12 cellular contexts compared by ENCODE assay signal in the genomic region with DNA sequence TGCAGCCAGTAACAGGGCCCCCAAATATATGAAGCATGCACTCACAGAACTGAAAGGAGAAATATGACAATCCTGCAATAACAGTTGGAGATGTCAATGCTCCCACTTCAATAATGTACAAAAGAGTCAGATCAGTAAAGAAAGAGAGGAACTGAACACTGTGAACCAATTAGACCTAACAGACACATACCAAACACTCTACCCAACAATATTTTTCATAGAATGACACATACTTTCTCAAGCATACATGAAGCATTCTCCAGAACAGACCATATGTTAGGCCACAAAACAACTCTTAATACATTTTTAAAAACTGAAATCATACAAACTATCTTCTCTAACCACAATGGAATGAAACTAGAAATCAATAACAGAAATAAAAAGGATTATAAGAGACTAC.
DNase-seq lines count a peak whose midpoint lies in the region; ATAC-seq and TF ChIP-seq lines count a peak whose summit lies in the region.
"Had no signal": no experiment of that assay in that cellular context is flagged by ENCODE, and none has a peak within 500 bp of the region (broad histone marks: within the 10 kb centered on the region; RNA-seq: fewer than 3 reads in every experiment).

No MANE protein-coding gene starts in this region.

- no peaks in the 10 kb centered on the region for H3K9me3 ChIP-seq in RWPE2 (ENCODE audit: severe bottlenecking)

- peak; percentile 90 for DNase-seq in AG10803 (ENCODE audit: low read depth)
- DNase-seq in RWPE2 (ENCODE audit: low spot score) = no peak
- peak; percentile 28 for DNase-seq in fibroblast of villous mesenchyme (ENCODE audit: low read depth)
- no peak for DNase-seq in occipital lobe (lab: John Stamatoyannopoulos, UW)
- DNase-seq in OCI-M2 (lab: John Stamatoyannopoulos, UW; ENCODE audit: unreplicated experiment) = no peak
- no peak for DNase-seq in activated CD4-positive, alpha-beta T cell treated with anti-CD3 and anti-CD28 coated beads, Interleukin-2, amount 50 U/mL, for 4 hours
- DNase-seq in AG20443 (ENCODE audit: low spot score) = no peak
- DNase-seq: activated CD8-positive, alpha-beta memory T cell treated with anti-CD3 and anti-CD28 coated beads, Interleukin-2, amount 50 U/mL, for 4 hours; NCI-H69 had no signal

- ATAC-seq in GM19035 (IDR thresholded peaks at IDR 0.05; ENCODE audit: unreplicated experiment) (peak; percentile 50), RWPE2 (ENCODE audit: low read depth) (0 out of 3 replicates have a peak, but pooled peaks have one; percentile 20)

- H3K27me3 ChIP-seq in RWPE2 (ENCODE audit: insufficient read depth, poor library complexity, severe bottlenecking) = no peaks in the 10 kb centered on the region
- H3K27me3 ChIP-seq: hepatocyte had no signal

- TF ChIP-seq CTCF in AG10803 (conservative IDR thresholded peaks at IDR 0.05; ENCODE audit: low read length) (no peak), RWPE2 (IDR thresholded peaks at IDR 0.05; ENCODE audit: poor library complexity, severe bottlenecking) (no peak), fibroblast of villous mesenchyme (IDR thresholded peaks at IDR 0.05; ENCODE audit: insufficient read depth, low read depth, low read length) (no peak)

- peaks cover 97% of the 10 kb centered on the region for H3K36me3 ChIP-seq in RWPE2 (ENCODE audit: low read depth)

- H3K4me3 ChIP-seq in AG10803 (ENCODE audit: low read length) (no peak overlapping the region), RWPE2 (ENCODE audit: severe bottlenecking) (no peak overlapping the region), fibroblast of villous mesenchyme (ENCODE audit: low read depth, low read length) (no peak overlapping the region)
- H3K4me3 ChIP-seq: hepatocyte had no signal

- no peak overlapping the region for H3K27ac ChIP-seq in RWPE2 (ENCODE audit: poor library complexity, severe bottlenecking)
- H3K27ac ChIP-seq: C4-2B, hepatocyte had no signal

- no peaks in the 10 kb centered on the region for H3K4me1 ChIP-seq in RWPE2 (ENCODE audit: insufficient read depth, poor library complexity, severe bottlenecking)

Comparison
In these comparisons a context has a peak if more than half of its experiments do, and no peak if none do; other contexts are left out.
1. DNase-seq: peak in AG10803 (single experiment) and fibroblast of villous mesenchyme (single experiment); none in RWPE2 (single experiment), occipital lobe (single experiment), OCI-M2 (single experiment), activated CD4-positive, alpha-beta T cell treated with anti-CD3 and anti-CD28 coated beads, Interleukin-2, amount 50 U/mL, for 4 hours (0 of 2) and AG20443 (single experiment).